1 cellular context compared by ENCODE assay signal in genomic region chr18:45287531-45287930, GRCh38.
TF ChIP-seq lines count a peak whose summit lies in the region.

No MANE protein-coding gene starts in this region.

TF ChIP-seq in SK-N-SH, 30 proteins besides CTCF, POLR2A, EP300 and RAD21 (continued from another document):
- TF ChIP-seq POLR2AphosphoS5 (IDR thresholded peaks at IDR 0.05; ENCODE audit: low read depth, low read length) (no peak), IRF3 (IDR thresholded peaks at IDR 0.05; ENCODE audit: low read depth, low read length) (no peak), TAF1 (IDR thresholded peaks at IDR 0.05; ENCODE audit: borderline replicate concordance, low read depth, low read length) (no peak), EZH2phosphoT487 (IDR thresholded peaks at IDR 0.05; ENCODE audit: borderline replicate concordance, low read depth) (no peak), FOXJ3 (CRISPR knock-in tag; IDR thresholded peaks at IDR 0.05) (no peak), JUND (IDR thresholded peaks at IDR 0.05) (no peak), ELF1 (IDR thresholded peaks at IDR 0.05) (no peak), SMC3 (IDR thresholded peaks at IDR 0.05; ENCODE audit: low read depth, low read length) (no peak), RXRA (IDR thresholded peaks at IDR 0.05; ENCODE audit: borderline replicate concordance, low read depth) (no peak), RCOR1 (IDR thresholded peaks at IDR 0.05; ENCODE audit: low read length) (no peak), USF1 (IDR thresholded peaks at IDR 0.05; ENCODE audit: borderline replicate concordance, low read depth) (no peak), GATA2 (CRISPR knock-in tag; IDR thresholded peaks at IDR 0.05) (no peak)
TF ChIP-seq in SK-N-SH: peak in this region for 0.
